In the genomic region with DNA sequence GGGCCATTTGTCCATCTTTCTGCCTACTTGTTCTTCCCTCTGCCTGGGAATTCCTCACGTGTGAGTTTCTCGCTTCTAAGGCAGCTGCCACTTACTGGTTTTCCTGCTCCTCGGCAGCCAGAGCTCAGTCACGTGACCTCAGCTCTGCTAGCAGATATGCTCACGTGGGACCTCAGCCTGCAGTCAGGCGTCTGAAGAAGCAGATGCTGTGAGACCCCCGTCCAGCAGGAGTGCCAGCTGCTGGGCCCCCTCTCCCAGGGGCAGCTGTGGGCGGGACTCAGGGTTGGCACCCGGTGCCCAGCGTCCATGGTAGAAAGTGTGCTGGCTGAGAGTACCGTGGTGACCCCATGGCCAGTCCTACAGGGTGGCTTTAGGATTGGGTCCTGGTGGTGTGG, we compare ENCODE assay signal across 8 cellular contexts.
DNase-seq lines count a peak whose midpoint lies in the region; ATAC-seq and FAIRE-seq lines count a peak whose summit lies in the region.

No MANE protein-coding gene starts in this region.

- no peak for ATAC-seq in GM18517 (IDR thresholded peaks at IDR 0.05; ENCODE audit: unreplicated experiment)
- no peak for ATAC-seq in HG03097 (IDR thresholded peaks at IDR 0.05; ENCODE audit: low FRiP score, unreplicated experiment)

- in situ Hi-C loops in G401 (cut with HindIII; ENCODE audit: low sequenced_read_pairs) = no loop called here

- DNase-seq in G401 (ENCODE audit: low spot score) (peak; percentile 44), activated T-cell treated with anti-CD3 and anti-CD28 coated beads for 4 hours (peak; percentile 15), frontal cortex (ENCODE audit: low spot score in 2 of 2) (peak; percentile 41 to 70), renal cortical epithelial cell (ENCODE audit: low read depth) (peak; percentile 67), NCI-H748 treated with DMSO at 0.1 percent for 48 hours (lab: John Stamatoyannopoulos, UW) (no peak)
- peak; percentile 85 for DNase-seq in Jurkat, Clone E6-1 (ENCODE audit: low read depth, low spot score)

- peak overlapping the region; percentile 33 for H3K4me3 ChIP-seq in Jurkat, Clone E6-1 (ENCODE audit: low read length)

- FAIRE-seq in frontal cortex (lab: Jason Lieb, UNC) = no peak
